21 cellular contexts compared by ENCODE assay signal in the genomic region with DNA sequence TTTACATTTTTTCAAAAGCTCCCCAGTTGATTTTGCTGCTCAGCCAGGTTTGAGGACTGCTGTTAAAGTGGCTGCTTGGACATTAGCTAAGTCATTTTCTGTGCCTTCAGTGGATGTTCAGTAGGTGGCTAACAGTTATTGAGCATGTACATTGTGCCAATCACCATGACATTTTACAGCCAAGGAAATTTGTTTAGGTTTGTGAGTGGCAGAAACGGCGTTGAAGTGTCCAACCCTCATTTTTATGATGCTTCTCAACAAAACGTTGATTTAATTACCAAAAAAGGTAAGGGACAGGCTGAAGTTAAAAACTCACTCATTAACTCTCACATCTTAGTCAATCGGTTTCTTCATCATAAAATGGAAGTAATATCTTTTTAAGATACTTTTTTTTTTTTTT. TPM values are rescaled to one million over a fixed set of nuclear protein-coding genes. Genes with fewer than 3 reads are reported as not detected.
DNase-seq lines count a peak whose midpoint lies in the region; ATAC-seq and TF ChIP-seq lines count a peak whose summit lies in the region.
"Had no signal": no experiment of that assay in that cellular context is flagged by ENCODE, and none has a peak within 500 bp of the region (broad histone marks: within the 10 kb centered on the region; RNA-seq: fewer than 3 reads in every experiment).

No MANE protein-coding gene starts in this region.

- H3K9me3 Mint-ChIP-seq in Calu3 (ENCODE audit: low read depth, unreplicated experiment), result no peaks in the 10 kb centered on the region
- peaks cover 3% of the 10 kb centered on the region for H3K9me3 Mint-ChIP-seq in neural progenitor cell
- no peaks in the 10 kb centered on the region for H3K9me3 Mint-ChIP-seq in activated naive CD4-positive, alpha-beta T cell treated with anti-CD3 and anti-CD28 coated beads for 36 hours
- peaks cover 0 to 3% of the 10 kb centered on the region in 2 donors for H3K9me3 Mint-ChIP-seq in stimulated activated naive B cell treated with anti-CD40 and anti-IgM and Interleukin-4, amounts not matched to agents 10 μg/mL and 1 μg/mL and 100 μg/mL, for 72 hours
- H3K9me3 Mint-ChIP-seq: H9 had no signal

- WGBS in GM23248 (ENCODE audit: low coverage in 1 of 2, low lambda C conversion rate in 2 of 2, missing lambda C conversion rate in 2 of 2), 2 experiments, result 85 to 90% methylated on average over 4 of the region's 4 CpGs

- H3K27ac ChIP-seq in SJCRH30 (peak overlapping the region; percentile 29; the same call in 1 of the 2 replicates), neural progenitor cell (no peak overlapping the region), GM23248 (no peak overlapping the region)
- H3K27ac ChIP-seq: 22Rv1, BLaER1, C4-2B had no signal

- H3K4me2 ChIP-seq in neural progenitor cell (peak overlapping the region; percentile 36), GM23248 (ENCODE audit: unreplicated experiment) (no peak overlapping the region)
- H3K4me2 ChIP-seq: BLaER1 had no signal

- 0 out of 2 replicates have a peak, but pooled peaks cover 4% of the 10 kb centered on the region for H3K9me3 ChIP-seq in SJCRH30 (replicated peaks)
- H3K9me3 ChIP-seq in mucosa of descending colon, result no peaks in the 10 kb centered on the region
- no peaks in the 10 kb centered on the region for H3K9me3 ChIP-seq in neural progenitor cell (ENCODE audit: low read depth)
- H3K9me3 ChIP-seq in GM23248 (ENCODE audit: low read depth), result no peaks in the 10 kb centered on the region
- H3K9me3 ChIP-seq: BLaER1, Caco-2 had no signal

- peak overlapping the region; percentile 39 for H3K4me3 Mint-ChIP-seq in Calu3 (ENCODE audit: low read depth, unreplicated experiment)
- H3K4me3 Mint-ChIP-seq in neural progenitor cell, result no peak overlapping the region
- no peak overlapping the region for H3K4me3 Mint-ChIP-seq in activated naive CD4-positive, alpha-beta T cell treated with anti-CD3 and anti-CD28 coated beads for 36 hours
- H3K4me3 Mint-ChIP-seq in stimulated activated naive B cell treated with anti-CD40 and anti-IgM and Interleukin-4, amounts not matched to agents 10 μg/mL and 1 μg/mL and 100 μg/mL, for 72 hours, result no peak overlapping the region
- H3K4me3 Mint-ChIP-seq: B cell; CD4-positive, CD25-positive, alpha-beta regulatory T cell; CD8-positive, alpha-beta T cell; H9 had no signal

- H3K27me3 Mint-ChIP-seq in Calu3 (ENCODE audit: unreplicated experiment) (no peaks in the 10 kb centered on the region), neural progenitor cell (ENCODE audit: insufficient read depth, low read depth) (no peaks in the 10 kb centered on the region)
- H3K27me3 Mint-ChIP-seq in activated naive CD4-positive, alpha-beta T cell treated with anti-CD3 and anti-CD28 coated beads for 36 hours (ENCODE audit: low read depth), result no peaks in the 10 kb centered on the region
- no peaks in the 10 kb centered on the region for H3K27me3 Mint-ChIP-seq in stimulated activated naive B cell treated with anti-CD40 and anti-IgM and Interleukin-4, amounts not matched to agents 10 μg/mL and 1 μg/mL and 100 μg/mL, for 72 hours
- H3K27me3 Mint-ChIP-seq: B cell; CD4-positive, CD25-positive, alpha-beta regulatory T cell had no signal

- in situ Hi-C loops in GM23248 (cut with MboI), result no loop called here

- H3K36me3 Mint-ChIP-seq in Calu3 (ENCODE audit: insufficient read depth, unreplicated experiment), result peaks cover 12% of the 10 kb centered on the region
- no peaks in the 10 kb centered on the region for H3K36me3 Mint-ChIP-seq in neural progenitor cell
- H3K36me3 Mint-ChIP-seq in activated naive CD4-positive, alpha-beta T cell treated with anti-CD3 and anti-CD28 coated beads for 36 hours (ENCODE audit: low read depth), result no peaks in the 10 kb centered on the region
- no peaks in the 10 kb centered on the region for H3K36me3 Mint-ChIP-seq in stimulated activated naive B cell treated with anti-CD40 and anti-IgM and Interleukin-4, amounts not matched to agents 10 μg/mL and 1 μg/mL and 100 μg/mL, for 72 hours
- H3K36me3 Mint-ChIP-seq: CD4-positive, CD25-positive, alpha-beta regulatory T cell; CD8-positive, alpha-beta T cell had no signal

- H3K36me3 ChIP-seq in SJCRH30 (no peaks in the 10 kb centered on the region), mucosa of descending colon (ENCODE audit: low read depth) (no peaks in the 10 kb centered on the region), neural progenitor cell (no peaks in the 10 kb centered on the region), GM23248 (ENCODE audit: low read depth) (no peaks in the 10 kb centered on the region)
- H3K36me3 ChIP-seq: BLaER1 had no signal

- no peak for TF ChIP-seq CTCF in Calu3 (IDR thresholded peaks at IDR 0.05; ENCODE audit: unreplicated experiment)
- TF ChIP-seq CTCF in mucosa of descending colon (IDR thresholded peaks at IDR 0.05), result no peak
- TF ChIP-seq CTCF in neural progenitor cell (IDR thresholded peaks at IDR 0.05), result no peak

- ATAC-seq in mucosa of descending colon, result peak; percentile 75
- no peak for ATAC-seq in HG03460 (IDR thresholded peaks at IDR 0.05; ENCODE audit: unreplicated experiment)
- no peak for ATAC-seq in stimulated activated naive B cell treated with anti-CD40 and anti-IgM and Interleukin-4, amounts not matched to agents 10 μg/mL and 1 μg/mL and 100 μg/mL, for 72 hours (replicated peaks)
- ATAC-seq: CD8-positive, alpha-beta T cell; GM12878 had no signal

- H3K79me2 ChIP-seq in neural progenitor cell (ENCODE audit: low read depth), result no peaks in the 10 kb centered on the region
- no peaks in the 10 kb centered on the region for H3K79me2 ChIP-seq in GM23248 (ENCODE audit: insufficient read depth)

- no TSS peak for BruUV-seq in Calu3 (replicated peaks; lab: Mats Ljungman, UMichigan)

- DNase-seq in Calu3 (no peak), SJCRH30 (no peak), mucosa of descending colon (no peak), neural progenitor cell (ENCODE audit: low spot score) (no peak), GM23248 (no peak)
- no peak for DNase-seq in activated naive CD4-positive, alpha-beta T cell treated with anti-CD3 and anti-CD28 coated beads for 36 hours
- no peak for DNase-seq in stimulated activated naive B cell treated with anti-CD40 and anti-IgM and Interleukin-4, amounts not matched to agents 10 μg/mL and 1 μg/mL and 100 μg/mL, for 72 hours
- DNase-seq: Caco-2; CD4-positive, CD25-positive, alpha-beta regulatory T cell; CD8-positive, alpha-beta T cell; DMS 273 treated with DMSO at 0.1 percent for 48 hours; DMS79; EL; GDM1; H9 had no signal

- H4K20me1 ChIP-seq in neural progenitor cell (ENCODE audit: low read depth), result no peaks in the 10 kb centered on the region
- no peaks in the 10 kb centered on the region for H4K20me1 ChIP-seq in GM23248 (ENCODE audit: insufficient read depth)
- H4K20me1 ChIP-seq: BLaER1 had no signal

- H3K27me3 ChIP-seq in SJCRH30 (no peaks in the 10 kb centered on the region), neural progenitor cell (no peaks in the 10 kb centered on the region), GM23248 (replicated peaks; ENCODE audit: insufficient read depth) (no peaks in the 10 kb centered on the region)
- H3K27me3 ChIP-seq: BLaER1 had no signal

- peaks cover 66% of the 10 kb centered on the region for H3K4me1 Mint-ChIP-seq in Calu3 (ENCODE audit: low read depth, unreplicated experiment)
- H3K4me1 Mint-ChIP-seq in neural progenitor cell, result peaks cover 44% of the 10 kb centered on the region
- H3K4me1 Mint-ChIP-seq in activated naive CD4-positive, alpha-beta T cell treated with anti-CD3 and anti-CD28 coated beads for 36 hours (ENCODE audit: low read depth), result no peaks in the 10 kb centered on the region
- H3K4me1 Mint-ChIP-seq in stimulated activated naive B cell treated with anti-CD40 and anti-IgM and Interleukin-4, amounts not matched to agents 10 μg/mL and 1 μg/mL and 100 μg/mL, for 72 hours, result no peaks in the 10 kb centered on the region
- H3K4me1 Mint-ChIP-seq: B cell; CD4-positive, CD25-positive, alpha-beta regulatory T cell had no signal

- H3K4me1 ChIP-seq in SJCRH30 (peaks cover 51% of the 10 kb centered on the region), mucosa of descending colon (ENCODE audit: low read depth) (no peaks in the 10 kb centered on the region), neural progenitor cell (peaks cover 47% of the 10 kb centered on the region), GM23248 (ENCODE audit: insufficient read depth) (no peaks in the 10 kb centered on the region)
- H3K4me1 ChIP-seq: BLaER1, Caco-2 had no signal

- peaks cover 10% of the 10 kb centered on the region for H3F3A ChIP-seq in neural progenitor cell (ENCODE audit: low read depth)
- no peaks in the 10 kb centered on the region for H3F3A ChIP-seq in GM23248 (ENCODE audit: insufficient read depth)

- peak overlapping the region; percentile 76 for H3K27ac Mint-ChIP-seq in Calu3 (ENCODE audit: unreplicated experiment)
- H3K27ac Mint-ChIP-seq in neural progenitor cell, result peak overlapping the region; percentile 87
- H3K27ac Mint-ChIP-seq in activated naive CD4-positive, alpha-beta T cell treated with anti-CD3 and anti-CD28 coated beads for 36 hours, result no peak overlapping the region
- no peak overlapping the region for H3K27ac Mint-ChIP-seq in stimulated activated naive B cell treated with anti-CD40 and anti-IgM and Interleukin-4, amounts not matched to agents 10 μg/mL and 1 μg/mL and 100 μg/mL, for 72 hours
- H3K27ac Mint-ChIP-seq: B cell; CD4-positive, CD25-positive, alpha-beta regulatory T cell; CD8-positive, alpha-beta T cell had no signal

- H2AFZ ChIP-seq in neural progenitor cell (replicated peaks) (no peak overlapping the region), GM23248 (no peak overlapping the region)

- intact Hi-C loops in Calu3 (cut with micrococcal nuclease; ENCODE audit: unreplicated experiment), result no loop called here
- intact Hi-C loops in mucosa of descending colon (cut with DNase I, micrococcal nuclease), result no loop called here
- intact Hi-C loops in activated naive CD4-positive, alpha-beta T cell treated with anti-CD3 and anti-CD28 coated beads for 36 hours (cut with micrococcal nuclease), result no loop called here

- CTCF ChIA-PET in Calu3 (lab: Charles Lee), result interaction anchor here (1.0 kb wide), 1 partner anchor 8 kb away, joined by 3 read pairs; no protein-coding TSS in a partner anchor
- CTCF ChIA-PET in activated naive CD4-positive, alpha-beta T cell treated with anti-CD3 and anti-CD28 coated beads for 36 hours (lab: Charles Lee), result interaction anchor here (0.6 kb wide), 1 partner anchor 32 kb away, joined by 3 read pairs; no protein-coding TSS in a partner anchor

- no peak overlapping the region for H3K4me3 ChIP-seq in SJCRH30
- no peak overlapping the region for H3K4me3 ChIP-seq in mucosa of descending colon
- no peak overlapping the region for H3K4me3 ChIP-seq in neural progenitor cell
- H3K4me3 ChIP-seq in GM23248, result no peak overlapping the region
- H3K4me3 ChIP-seq: BLaER1, GM12878 had no signal

- no peaks in the 10 kb centered on the region for H3K9me2 ChIP-seq in GM23248 (ENCODE audit: insufficient read depth)

- H3K9ac ChIP-seq in neural progenitor cell (no peak overlapping the region), GM23248 (no peak overlapping the region)
- H3K9ac ChIP-seq: BLaER1 had no signal

RNA-seq across cellular contexts. Expression of gene LRIG3, which starts 37.0 kb away (rescaled TPM):
- 261 and 357 TPM in 2 replicates for total RNA-seq in Calu3 (2022)
- total RNA-seq in SJCRH30 (2014; rRNA removed; shearing (Covaris generic)), result 129 and 150 TPM in 2 replicates
- total RNA-seq in mucosa of descending colon, result 10 to 100 TPM; 65.6 to 95.8 (median 90.0) TPM
- total RNA-seq in neural progenitor cell (ENCODE audit: low replicate concordance), result 56.2 and 67.5 TPM in 2 replicates
- not detected for total RNA-seq in activated naive CD4-positive, alpha-beta T cell treated with anti-CD3 and anti-CD28 coated beads for 36 hours
- 24.7 and 29.3 TPM in 2 replicates for total RNA-seq in GM23248 (2014; rRNA removed; shearing (Covaris generic))
- polyA plus RNA-seq in GM23248 (2016; fragmentation: Nextera tagmentation; extraction: Ambion mirVana), result 9.2 and 10.4 TPM in 2 replicates
- total RNA-seq: B cell; CD4-positive, CD25-positive, alpha-beta regulatory T cell; CD8-positive, alpha-beta T cell had no signal
- polyA plus RNA-seq: CD4-positive, CD25-positive, alpha-beta regulatory T cell had no signal

Comparison
In these comparisons a context has a peak if more than half of its experiments do, and no peak if none do; other contexts are left out.
1. H3K27ac Mint-ChIP-seq: peak in Calu3 (single experiment) and neural progenitor cell (single experiment); none in activated naive CD4-positive, alpha-beta T cell treated with anti-CD3 and anti-CD28 coated beads for 36 hours (single experiment) and stimulated activated naive B cell treated with anti-CD40 and anti-IgM and Interleukin-4, amounts not matched to agents 10 μg/mL and 1 μg/mL and 100 μg/mL, for 72 hours (single experiment).
2. RNA of gene LRIG3, which starts 37.0 kb away (total RNA-seq): 261 to 357 TPM in Calu3, 129 to 150 TPM in SJCRH30, 65.6 to 95.8 TPM in mucosa of descending colon, 56.2 to 67.5 TPM in neural progenitor cell and 24.7 to 29.3 TPM in GM23248; not detected in activated naive CD4-positive, alpha-beta T cell treated with anti-CD3 and anti-CD28 coated beads for 36 hours; every median in the first group is over 10 times any median in the second.